2 cellular contexts compared by ENCODE assay signal in the genomic region with DNA sequence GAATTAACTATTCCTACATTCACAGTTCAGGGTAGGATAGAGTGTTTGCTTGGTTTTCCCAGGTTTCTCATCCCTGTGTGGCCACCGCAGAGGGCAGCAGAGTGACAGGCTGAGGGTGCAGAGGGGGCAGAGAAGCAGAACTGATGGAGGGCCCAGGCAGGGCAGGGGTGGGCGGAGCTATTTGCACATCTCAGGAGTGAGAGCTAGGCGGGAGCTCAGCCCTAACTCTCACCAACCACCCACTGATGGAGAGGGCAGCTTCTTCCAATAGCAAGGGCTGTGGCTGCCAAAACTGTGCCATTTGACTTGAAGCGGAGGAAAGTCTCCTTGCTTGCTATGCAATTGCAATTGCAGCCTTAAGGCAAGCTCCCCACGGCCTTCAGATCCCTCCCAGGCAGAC.
TF ChIP-seq lines count a peak whose summit lies in the region.

No MANE protein-coding gene starts in this region.

TF ChIP-seq in Ishikawa, 13 proteins besides CTCF, POLR2A, EP300 and RAD21 (continued from another document):
- TF ChIP-seq REST (IDR thresholded peaks at IDR 0.05; ENCODE audit: low read depth) (no peak), EGR1 (IDR thresholded peaks at IDR 0.05) (no peak), CREB1 (IDR thresholded peaks at IDR 0.05; ENCODE audit: low read depth) (no peak)
- TF ChIP-seq, protein P1, sequence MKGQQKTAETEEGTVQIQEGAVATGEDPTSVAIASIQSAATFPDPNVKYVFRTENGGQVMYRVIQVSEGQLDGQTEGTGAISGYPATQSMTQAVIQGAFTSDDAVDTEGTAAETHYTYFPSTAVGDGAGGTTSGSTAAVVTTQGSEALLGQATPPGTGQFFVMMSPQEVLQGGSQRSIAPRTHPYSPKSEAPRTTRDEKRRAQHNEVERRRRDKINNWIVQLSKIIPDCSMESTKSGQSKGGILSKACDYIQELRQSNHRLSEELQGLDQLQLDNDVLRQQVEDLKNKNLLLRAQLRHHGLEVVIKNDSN (IDR thresholded peaks at IDR 0.05): no peak
TF ChIP-seq in Ishikawa: peak in this region for 0.

TF ChIP-seq in GM12878, 131 proteins besides CTCF, POLR2A, EP300 and RAD21 (continued from another document):
- TF ChIP-seq MTA2 (IDR thresholded peaks at IDR 0.05; ENCODE audit: low read depth): no peak
